20 cellular contexts compared by ENCODE assay signal in the genomic region with DNA sequence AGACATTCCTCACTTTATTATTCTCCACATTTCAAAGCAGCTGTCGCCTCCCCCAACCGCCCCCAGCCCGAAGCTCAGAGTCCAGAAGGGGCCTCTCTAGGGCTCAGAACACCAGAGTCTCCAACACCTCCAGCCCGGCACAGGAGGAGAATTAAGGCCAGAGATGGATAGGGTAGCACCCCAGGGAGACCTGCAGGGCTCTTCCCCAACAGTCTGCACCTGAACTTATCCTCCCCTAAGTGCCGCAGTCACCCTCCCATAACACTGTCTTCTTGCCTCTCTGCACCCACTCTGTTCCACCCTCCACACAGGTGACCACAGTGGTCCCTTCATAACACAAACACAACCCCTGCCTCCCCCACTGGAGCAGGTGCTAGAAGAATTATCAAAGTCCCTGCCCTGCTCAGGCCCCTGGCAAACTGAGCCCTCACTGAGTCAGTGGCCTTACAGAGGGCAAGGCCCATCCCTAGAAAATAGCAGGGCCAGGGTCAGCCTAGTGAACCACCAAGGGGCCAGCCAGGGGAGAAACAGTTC. TPM values are rescaled to one million over a fixed set of nuclear protein-coding genes. Genes with fewer than 3 reads are reported as not detected.
DNase-seq lines count a peak whose midpoint lies in the region; ATAC-seq and TF ChIP-seq lines count a peak whose summit lies in the region.
"Had no signal": no experiment of that assay in that cellular context is flagged by ENCODE, and none has a peak within 500 bp of the region (broad histone marks: within the 10 kb centered on the region; RNA-seq: fewer than 3 reads in every experiment).

No MANE protein-coding gene starts in this region.

- H3K36me3 Mint-ChIP-seq in natural killer cell = no peaks in the 10 kb centered on the region
- no peaks in the 10 kb centered on the region for H3K36me3 Mint-ChIP-seq in natural killer cell treated with Interleukin-12 subunit alpha and Interleukin-12 subunit beta and Interleukin-15 and Interleukin-18, amount 100 ng/mL, for 72 hours
- H3K36me3 Mint-ChIP-seq in neural crest cell (ENCODE audit: low read depth) = no peaks in the 10 kb centered on the region

- ATAC-seq in natural killer cell = no peak
- no peak for ATAC-seq in natural killer cell treated with Interleukin-12 subunit alpha and Interleukin-12 subunit beta and Interleukin-15 and Interleukin-18, amount 100 ng/mL, for 72 hours
- no peak for ATAC-seq in heart left ventricle
- ATAC-seq: sciatic nerve had no signal

- H3K4me3 Mint-ChIP-seq in natural killer cell = no peak overlapping the region
- H3K4me3 Mint-ChIP-seq in natural killer cell treated with Interleukin-12 subunit alpha and Interleukin-12 subunit beta and Interleukin-15 and Interleukin-18, amount 100 ng/mL, for 72 hours = no peak overlapping the region
- no peak overlapping the region for H3K4me3 Mint-ChIP-seq in neural crest cell
- H3K4me3 Mint-ChIP-seq: activated naive CD4-positive, alpha-beta T cell treated with anti-CD3 and anti-CD28 coated beads for 36 hours; HFFc6; stimulated activated naive CD8-positive, alpha-beta T cell treated with anti-CD3 and anti-CD28 coated beads, Interleukin-15, Interleukin-2, amounts not matched to agents 100 ng/mL and 50 ng/mL, for 24 hours had no signal

- CTCF ChIA-PET in GM10248 (lab: Yijun Ruan, JAX) = interaction anchor here (1.1 to 1.2 kb wide), 2 partner anchors 23 to 61 kb away, joined by 3 read pairs; no protein-coding TSS in a partner anchor
- CTCF ChIA-PET in RWPE1 (lab: Yijun Ruan, JAX) = no interaction called here

- 63 to 72% (median 69%) methylated on average over 5 of the region's 5 CpGs for WGBS in heart left ventricle, 4 donors

- no peak for TF ChIP-seq CTCF in natural killer cell (IDR thresholded peaks at IDR 0.05)
- TF ChIP-seq CTCF in heart left ventricle (IDR thresholded peaks at IDR 0.05) = no peak
- no peak for TF ChIP-seq CTCF in neural crest cell (conservative IDR thresholded peaks at IDR 0.05)
- no peak for TF ChIP-seq CTCF in GM10248 (IDR thresholded peaks at IDR 0.05; ENCODE audit: control extremely low read depth, extremely low read depth, low read depth, missing control alignments)
- no peak for TF ChIP-seq CTCF in RWPE1 (conservative IDR thresholded peaks at IDR 0.05; ENCODE audit: low read depth)

- H3K27ac Mint-ChIP-seq in natural killer cell (no peak overlapping the region), neural crest cell (ENCODE audit: unreplicated experiment) (peak overlapping the region; percentile 19)
- H3K27ac Mint-ChIP-seq in natural killer cell treated with Interleukin-12 subunit alpha and Interleukin-12 subunit beta and Interleukin-15 and Interleukin-18, amount 100 ng/mL, for 72 hours = peak overlapping the region in 1 of 2 donors; percentile 13
- H3K27ac Mint-ChIP-seq: activated naive CD4-positive, alpha-beta T cell treated with anti-CD3 and anti-CD28 coated beads for 36 hours; HFFc6; stimulated activated naive CD8-positive, alpha-beta T cell treated with anti-CD3 and anti-CD28 coated beads, Interleukin-15, Interleukin-2, amounts not matched to agents 100 ng/mL and 50 ng/mL, for 24 hours had no signal

- DNase-seq in natural killer cell = peak; percentile 5
- DNase-seq in natural killer cell treated with Interleukin-12 subunit alpha and Interleukin-12 subunit beta and Interleukin-15 and Interleukin-18, amount 100 ng/mL, for 72 hours (ENCODE audit: low spot score) = no peak
- peak in 3 of 5 donors; percentile 5 to 31 (median 27) for DNase-seq in heart left ventricle
- DNase-seq in neural crest cell (ENCODE audit: low read depth, low spot score) = no peak
- no peak for DNase-seq in stimulated activated CD4-positive, alpha-beta T cell treated with anti-CD3 and anti-CD28 coated beads, Interleukin-4, amount 100 ng/mL, for 1 hour
- DNase-seq in GM10248 (ENCODE audit: extremely low spot score) = no peak
- no peak for DNase-seq in RWPE1 (ENCODE audit: low spot score)
- DNase-seq: cortex of kidney; NCI-H1694; NK-92 treated with Interleukin-12 subunit alpha and Interleukin-12 subunit beta, amount 100 ng/mL, for 24 hours; occipital lobe; SK-N-SH; T1000 had no signal

- POLR2A ChIA-PET in GM10248 (lab: Yijun Ruan, JAX) (no interaction called here), RWPE1 (lab: Yijun Ruan, JAX; ENCODE audit: low non-redundant PET) (no interaction called here)

- intact Hi-C loops in natural killer cell (cut with micrococcal nuclease) (no loop called here), heart left ventricle (cut with DNase I) (loop anchor here in 3 of 10 donors (5.0 to 10.0 kb wide), 2 partner anchors 142 to 144 kb away; a partner anchor contains a TSS)

- no peak for TF ChIP-seq POLR2A in heart left ventricle (IDR thresholded peaks at IDR 0.05)

- H3K9me3 Mint-ChIP-seq in natural killer cell (no peaks in the 10 kb centered on the region), neural crest cell (no peaks in the 10 kb centered on the region)
- H3K9me3 Mint-ChIP-seq in natural killer cell treated with Interleukin-12 subunit alpha and Interleukin-12 subunit beta and Interleukin-15 and Interleukin-18, amount 100 ng/mL, for 72 hours = no peaks in the 10 kb centered on the region
- H3K9me3 Mint-ChIP-seq: activated naive CD4-positive, alpha-beta T cell treated with anti-CD3 and anti-CD28 coated beads for 36 hours; HFFc6; stimulated activated naive CD8-positive, alpha-beta T cell treated with anti-CD3 and anti-CD28 coated beads, Interleukin-15, Interleukin-2, amounts not matched to agents 100 ng/mL and 50 ng/mL, for 24 hours had no signal

- no peak overlapping the region for H3K4me3 ChIP-seq in heart left ventricle
- H3K4me3 ChIP-seq: Peyer's patch had no signal

- no peaks in the 10 kb centered on the region for H3K27me3 Mint-ChIP-seq in natural killer cell (ENCODE audit: low read depth in 2 of 2)
- H3K27me3 Mint-ChIP-seq in natural killer cell treated with Interleukin-12 subunit alpha and Interleukin-12 subunit beta and Interleukin-15 and Interleukin-18, amount 100 ng/mL, for 72 hours = peaks cover 0 to 3% of the 10 kb centered on the region in 2 donors
- no peaks in the 10 kb centered on the region for H3K27me3 Mint-ChIP-seq in neural crest cell (ENCODE audit: low read depth)
- H3K27me3 Mint-ChIP-seq: stimulated activated naive CD8-positive, alpha-beta T cell treated with anti-CD3 and anti-CD28 coated beads, Interleukin-15, Interleukin-2, amounts not matched to agents 100 ng/mL and 50 ng/mL, for 24 hours had no signal

- peaks cover 0 to 14% of the 10 kb centered on the region in 2 donors for H3K4me1 Mint-ChIP-seq in natural killer cell
- H3K4me1 Mint-ChIP-seq in natural killer cell treated with Interleukin-12 subunit alpha and Interleukin-12 subunit beta and Interleukin-15 and Interleukin-18, amount 100 ng/mL, for 72 hours (ENCODE audit: low read depth in 2 of 2) = peaks cover 6 to 9% of the 10 kb centered on the region in 2 donors
- H3K4me1 Mint-ChIP-seq in neural crest cell = peaks cover 14% of the 10 kb centered on the region

- H3K36me3 ChIP-seq in heart left ventricle = peaks cover 0 to under 1% (median 0%) of the 10 kb centered on the region in 9 donors
- H3K36me3 ChIP-seq: Peyer's patch had no signal

- H3K27me3 ChIP-seq in heart left ventricle = no peaks in the 10 kb centered on the region
- H3K27me3 ChIP-seq: Peyer's patch had no signal

- H3K9me3 ChIP-seq in heart left ventricle = no peaks in the 10 kb centered on the region
- H3K9me3 ChIP-seq: Peyer's patch, SK-N-SH had no signal

- H3K27ac ChIP-seq in heart left ventricle (peak overlapping the region in 5 of 12 donors; percentile 23 to 77 (median 43)), RWPE1 (no peak overlapping the region)
- H3K27ac ChIP-seq: HL-60, Peyer's patch had no signal

- H3K4me1 ChIP-seq in heart left ventricle = peaks cover 0 to 50% (median 31%) of the 10 kb centered on the region in 12 donors

RNA-seq across cellular contexts. Expression of a gene that starts 14.1 kb away (rescaled TPM):
- total RNA-seq in natural killer cell (not detected), heart left ventricle (over 10,000 TPM in 1 of 9 donors, 1,000 to 10,000 TPM in 8; 4,961 to 10,676 (median 6,839) TPM), neural crest cell (not detected in 2 replicates)
- total RNA-seq in natural killer cell treated with Interleukin-12 subunit alpha and Interleukin-12 subunit beta and Interleukin-15 and Interleukin-18, amount 100 ng/mL, for 72 hours = not detected
- polyA plus RNA-seq in heart left ventricle = over 10,000 TPM in 1 of 2 donors, 1,000 to 10,000 TPM in 1; 5,594 to 12,544 TPM
- total RNA-seq: activated naive CD4-positive, alpha-beta T cell treated with anti-CD3 and anti-CD28 coated beads for 36 hours; mononuclear cell; occipital lobe had no signal
- polyA plus RNA-seq: SK-N-SH had no signal

RNA-seq across cellular contexts. Expression of a gene that starts 28.4 kb away (rescaled TPM):
- total RNA-seq in natural killer cell = not detected
- total RNA-seq in natural killer cell treated with Interleukin-12 subunit alpha and Interleukin-12 subunit beta and Interleukin-15 and Interleukin-18, amount 100 ng/mL, for 72 hours = not detected
- total RNA-seq in heart left ventricle = 10 to 100 TPM in 2 of 9 donors, 1 to 10 TPM in 7; 2.1 to 15.6 (median 6.0) TPM
- 10 to 100 TPM in 1 of 2 donors, 1 to 10 TPM in 1; 6.5 to 23.4 TPM for polyA plus RNA-seq in heart left ventricle
- total RNA-seq in neural crest cell = 0.14 and 0.34 TPM in 2 replicates
- total RNA-seq: activated naive CD4-positive, alpha-beta T cell treated with anti-CD3 and anti-CD28 coated beads for 36 hours; mononuclear cell had no signal

Comparison
In these comparisons a context has a peak if more than half of its experiments do, and no peak if none do; other contexts are left out.
1. DNase-seq: peak in natural killer cell (single experiment) and heart left ventricle (3 of 5); none in natural killer cell treated with Interleukin-12 subunit alpha and Interleukin-12 subunit beta and Interleukin-15 and Interleukin-18, amount 100 ng/mL, for 72 hours (single experiment), neural crest cell (single experiment), stimulated activated CD4-positive, alpha-beta T cell treated with anti-CD3 and anti-CD28 coated beads, Interleukin-4, amount 100 ng/mL, for 1 hour (single experiment), GM10248 (single experiment) and RWPE1 (single experiment).
2. RNA of a gene that starts 14.1 kb away (total RNA-seq): 4,961 to 10,676 TPM in heart left ventricle; not detected in natural killer cell, not detected in natural killer cell treated with Interleukin-12 subunit alpha and Interleukin-12 subunit beta and Interleukin-15 and Interleukin-18, amount 100 ng/mL, for 72 hours and not detected in neural crest cell; every median in the first group is over 1,000 times any median in the second.